In the genomic region with DNA sequence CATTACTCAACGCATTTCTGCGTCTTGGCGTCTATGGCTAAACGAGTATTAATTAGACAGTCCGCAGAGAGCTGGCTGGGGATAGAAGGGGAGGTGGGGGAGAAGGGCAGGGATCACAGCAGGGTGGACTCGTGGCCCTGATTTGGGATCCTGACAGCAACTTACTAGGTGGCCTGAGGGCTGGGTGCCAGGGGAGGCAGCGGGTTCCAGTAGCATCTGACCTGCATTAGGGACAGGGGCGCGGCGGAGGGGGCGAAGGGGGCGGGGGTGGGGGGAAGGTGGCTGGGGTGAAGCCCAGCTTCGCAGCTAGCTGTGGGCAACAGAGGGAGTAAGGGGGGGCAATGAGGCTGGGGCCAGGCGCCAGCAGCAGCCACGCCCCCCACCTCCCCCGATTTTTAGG, we compare ENCODE assay signal across 8 cellular contexts. TPM values are rescaled to one million over a fixed set of nuclear protein-coding genes. Genes with fewer than 3 reads are reported as not detected.
DNase-seq lines count a peak whose midpoint lies in the region; TF ChIP-seq lines count a peak whose summit lies in the region.

No MANE protein-coding gene starts in this region.

- no peaks in the 10 kb centered on the region for H3K36me3 ChIP-seq in iPS-18a (ENCODE audit: control insufficient read depth, low read depth, low read length)

- H3K27me3 ChIP-seq in iPS-18a (ENCODE audit: control insufficient read depth, insufficient read depth, low read length) = peaks cover 43% of the 10 kb centered on the region

- TF ChIP-seq CTCF in HFF-Myc (IDR thresholded peaks at IDR 0.05; ENCODE audit: low read depth, low read length, missing control alignments) = no peak

- no peaks in the 10 kb centered on the region for H3K9me3 ChIP-seq in iPS-18a (ENCODE audit: control insufficient read depth, low read depth, low read length)

- H3K27ac ChIP-seq in angular gyrus (ENCODE audit: low read depth, low read length) (peak overlapping the region; percentile 54), iPS-18a (ENCODE audit: low read length) (no peak overlapping the region), skin epidermis (peak overlapping the region; percentile 73 to 99 (median 88))

- H3K9ac ChIP-seq in iPS-18a (ENCODE audit: low read length) = no peak overlapping the region

- DNase-seq in HFF-Myc (ENCODE audit: extremely low read depth, low read depth) (no peak), head of caudate nucleus (no peak), NCI-H524 (lab: John Stamatoyannopoulos, UW) (no peak), activated gamma-delta T cell treated with Interleukin-2 at 50 U/mL for 16 hours (no peak), SK-N-DZ (ENCODE audit: low spot score) (no peak)

- peaks cover 6% of the 10 kb centered on the region for H3K4me1 ChIP-seq in iPS-18a (ENCODE audit: control insufficient read depth, low read depth, low read length)

- intact Hi-C loops in head of caudate nucleus (cut with DNase I) = no loop called here

- H3K4me3 ChIP-seq in HFF-Myc (replicated peaks; ENCODE audit: low read depth, low read length) (peak overlapping the region; percentile 76), iPS-18a (ENCODE audit: low read length) (peak overlapping the region; percentile 62), skin epidermis (peak overlapping the region; percentile 55 to 85 (median 67))

RNA-seq across cellular contexts. Expression of a gene that starts 1.0 kb away (rescaled TPM):
- polyA plus RNA-seq in SK-N-DZ (2014; cell fraction: cytosol; rRNA removed) = not detected in 2 replicates
- not detected in 2 replicates for polyA plus RNA-seq in SK-N-DZ (2014; cell fraction: nucleus; rRNA removed)
